Comparison of ENCODE assay signal across 13 cellular contexts in genomic region chr3:72890166-72890925, GRCh38. TPM values are rescaled to one million over a fixed set of nuclear protein-coding genes. Genes with fewer than 3 reads are reported as not detected.
DNase-seq lines count a peak whose midpoint lies in the region; ATAC-seq and TF ChIP-seq lines count a peak whose summit lies in the region.
"Had no signal": no experiment of that assay in that cellular context is flagged by ENCODE, and none has a peak within 500 bp of the region (broad histone marks: within the 10 kb centered on the region; RNA-seq: fewer than 3 reads in every experiment).

No MANE protein-coding gene starts in this region.

- H3K36me3 ChIP-seq in tibial artery (no peaks in the 10 kb centered on the region), Caco-2 (ENCODE audit: control insufficient read depth, insufficient read depth, low read length) (no peaks in the 10 kb centered on the region)

- H3K27ac Mint-ChIP-seq in mesothelial cell of epicardium (peak overlapping the region; percentile 91), Caco-2 (ENCODE audit: unreplicated experiment) (no peak overlapping the region)
- H3K27ac Mint-ChIP-seq: activated CD8-positive, alpha-beta memory T cell treated with anti-CD3 and anti-CD28 coated beads, Interleukin-2, amount 10 ng/mL, durations not matched to agents 7 days and 5 days; activated naive CD8-positive, alpha-beta T cell treated with anti-CD3 and anti-CD28 coated beads, Interleukin-2, amount 50 U/mL, for 24 hours; progenitor cell of endocrine pancreas had no signal

- no TSS peak for BruUV-seq in Caco-2 (replicated peaks; lab: Mats Ljungman, UMichigan)

- no peak for ATAC-seq in GM19328 (IDR thresholded peaks at IDR 0.05; ENCODE audit: unreplicated experiment)
- ATAC-seq: activated CD8-positive, alpha-beta memory T cell treated with anti-CD3 and anti-CD28 coated beads, Interleukin-2, amount 10 ng/mL, durations not matched to agents 7 days and 5 days; activated naive CD8-positive, alpha-beta T cell treated with anti-CD3 and anti-CD28 coated beads, Interleukin-2, amount 50 U/mL, for 24 hours had no signal

- POLR2A ChIA-PET in Caco-2 (lab: Charles Lee), result no interaction called here

- H3K4me1 Mint-ChIP-seq in mesothelial cell of epicardium (peaks cover 57% of the 10 kb centered on the region), Caco-2 (ENCODE audit: low read depth, unreplicated experiment) (peaks cover 19% of the 10 kb centered on the region)

- intact Hi-C loops in tibial artery (cut with DNase I; ENCODE audit: low total_unique reads) (no loop called here), Caco-2 (cut with micrococcal nuclease; ENCODE audit: unreplicated experiment) (no loop called here)

- TF ChIP-seq CTCF in choroid plexus epithelial cell (conservative IDR thresholded peaks at IDR 0.05; ENCODE audit: low read depth, low read length) (no peak), mesothelial cell of epicardium (IDR thresholded peaks at IDR 0.05; ENCODE audit: unreplicated experiment) (no peak), tibial artery (IDR thresholded peaks at IDR 0.05) (no peak), Caco-2 (IDR thresholded peaks at IDR 0.05; ENCODE audit: insufficient read depth in 1 of 2, low read depth in 1 of 2, low read length in 1 of 2, severe bottlenecking in 1 of 2, unreplicated experiment in 1 of 2) (no peak)

- peak overlapping the region; percentile 59 to 78 for H3K27ac ChIP-seq in tibial artery
- H3K27ac ChIP-seq: 22Rv1 had no signal

- no peaks in the 10 kb centered on the region for H3K36me3 Mint-ChIP-seq in mesothelial cell of epicardium
- H3K36me3 Mint-ChIP-seq in Caco-2 (ENCODE audit: insufficient read depth, unreplicated experiment), result no peaks in the 10 kb centered on the region
- H3K36me3 Mint-ChIP-seq: activated CD8-positive, alpha-beta memory T cell treated with anti-CD3 and anti-CD28 coated beads, Interleukin-2, amount 10 ng/mL, durations not matched to agents 7 days and 5 days had no signal

- no peaks in the 10 kb centered on the region for H3K9me3 Mint-ChIP-seq in mesothelial cell of epicardium
- H3K9me3 Mint-ChIP-seq in Caco-2 (ENCODE audit: unreplicated experiment), result no peaks in the 10 kb centered on the region
- H3K9me3 Mint-ChIP-seq: activated naive CD8-positive, alpha-beta T cell treated with anti-CD3 and anti-CD28 coated beads, Interleukin-2, amount 50 U/mL, for 24 hours had no signal

- H3K4me1 ChIP-seq in tibial artery (peaks cover 0 to 59% (median 9%) of the 10 kb centered on the region in 4 donors), Caco-2 (peaks cover 4% of the 10 kb centered on the region; the same call in 1 of the 2 replicates)

- H3K4me3 ChIP-seq in choroid plexus epithelial cell (ENCODE audit: low read depth, low read length) (peak overlapping the region; percentile 72), tibial artery (no peak overlapping the region), Caco-2 (ENCODE audit: low read depth, low read length) (no peak overlapping the region)

- DNase-seq in NCI-H1092 treated with DMSO at 0.1 percent for 48 hours (lab: John Stamatoyannopoulos, UW), result peak; percentile 35
- DNase-seq in NCI-H1092 (lab: John Stamatoyannopoulos, UW), result no peak
- DNase-seq in choroid plexus epithelial cell (ENCODE audit: low read depth), result no peak
- DNase-seq in mesothelial cell of epicardium (ENCODE audit: low spot score in 2 of 2, unreplicated experiment in 2 of 2), result no peak
- DNase-seq in tibial artery, result no peak
- DNase-seq in Kasumi-1 (lab: John Stamatoyannopoulos, UW), result no peak
- no peak for DNase-seq in Caco-2
- DNase-seq: activated CD8-positive, alpha-beta memory T cell treated with anti-CD3 and anti-CD28 coated beads, Interleukin-2, amount 10 ng/mL, durations not matched to agents 7 days and 5 days; activated naive CD8-positive, alpha-beta T cell treated with anti-CD3 and anti-CD28 coated beads, Interleukin-2, amount 50 U/mL, for 24 hours; NCI-H1436 treated with DMSO at 0.1 percent for 48 hours had no signal

- H3K9me3 ChIP-seq in tibial artery (no peaks in the 10 kb centered on the region), Caco-2 (no peaks in the 10 kb centered on the region)

- no peaks in the 10 kb centered on the region for H3K27me3 ChIP-seq in tibial artery
- H3K27me3 ChIP-seq in Caco-2 (replicated peaks; ENCODE audit: control insufficient read depth, insufficient read depth, low read length), result no peaks in the 10 kb centered on the region

- CTCF ChIA-PET in Caco-2 (lab: Charles Lee), result no interaction called here

- H3K4me3 Mint-ChIP-seq in mesothelial cell of epicardium, result peak overlapping the region; percentile 73
- no peak overlapping the region for H3K4me3 Mint-ChIP-seq in Caco-2 (ENCODE audit: unreplicated experiment)
- H3K4me3 Mint-ChIP-seq: activated CD8-positive, alpha-beta memory T cell treated with anti-CD3 and anti-CD28 coated beads, Interleukin-2, amount 10 ng/mL, durations not matched to agents 7 days and 5 days; activated naive CD8-positive, alpha-beta T cell treated with anti-CD3 and anti-CD28 coated beads, Interleukin-2, amount 50 U/mL, for 24 hours had no signal

- H3K27me3 Mint-ChIP-seq in mesothelial cell of epicardium (ENCODE audit: low read depth) (peaks cover 22% of the 10 kb centered on the region), Caco-2 (ENCODE audit: insufficient read depth, unreplicated experiment) (no peaks in the 10 kb centered on the region)

RNA-seq across cellular contexts. Expression of gene GXYLT2, which starts 2.5 kb away (rescaled TPM):
- 30.5 to 33.7 TPM (median 32.8 TPM) in 3 replicates for total RNA-seq in mesothelial cell of epicardium
- total RNA-seq in Caco-2 (2022), result 3.4 and 4.8 TPM in 2 replicates
- total RNA-seq: activated CD8-positive, alpha-beta memory T cell treated with anti-CD3 and anti-CD28 coated beads, Interleukin-2, amount 10 ng/mL, durations not matched to agents 7 days and 5 days had no signal

RNA-seq across cellular contexts. Expression of gene SHQ1, which starts 42.1 kb away (rescaled TPM):
- 17.0 to 22.0 TPM (median 18.6 TPM) in 3 replicates for total RNA-seq in mesothelial cell of epicardium
- 18.8 and 20.2 TPM in 2 replicates for total RNA-seq in Caco-2 (2022)
